In genomic region chr1:118617916-118618315, GRCh38 we compare ENCODE assay signal across 3 cellular contexts.
"Had no signal": no experiment of that assay in that cellular context is flagged by ENCODE, and none has a peak within 500 bp of the region (broad histone marks: within the 10 kb centered on the region; RNA-seq: fewer than 3 reads in every experiment).

No MANE protein-coding gene starts in this region.

- ATAC-seq: GM12878 had no signal

- DNase-seq: GDM1, GF-D8 had no signal

- H3K4me3 ChIP-seq: GM12878 had no signal
